Comparison of ENCODE assay signal across 8 cellular contexts in genomic region chr7:17706734-17707133, GRCh38.
A peak's percentile ranks its signal among the peaks of the same experiment; 100 is the strongest.
DNase-seq lines count a peak whose midpoint lies in the region; ATAC-seq, FAIRE-seq and TF ChIP-seq lines count a peak whose summit lies in the region.

No MANE protein-coding gene starts in this region.

- dilution Hi-C loops in endothelial cell of umbilical vein (cut with MboI; ENCODE audit: extremely low pct_ligation_motif_present, low sequenced_read_pairs), result no loop called here

- H3K27ac ChIP-seq in ACC112 (ENCODE audit: low read depth, low read length) (no peak overlapping the region), endothelial cell of umbilical vein (ENCODE audit: insufficient read depth, low read depth, low read length) (no peak overlapping the region), vagina (no peak overlapping the region)

- peak; percentile 76 for FAIRE-seq in endothelial cell of umbilical vein (lab: Jason Lieb, UNC)

- ATAC-seq in HG02623 (IDR thresholded peaks at IDR 0.05; ENCODE audit: unreplicated experiment), result peak; percentile 73

- POLR2A ChIA-PET in endothelial cell of umbilical vein (lab: Charles Lee), result no interaction called here

- intact Hi-C loops in endothelial cell of umbilical vein (cut with micrococcal nuclease), result loop anchor here (1.0 to 10.0 kb wide), 7 partner anchors 64 to 868 kb away; no protein-coding TSS in a partner anchor
- intact Hi-C loops in vagina (cut with DNase I), result no loop called here

- TF ChIP-seq POLR2A in endothelial cell of umbilical vein (IDR thresholded peaks at IDR 0.05; ENCODE audit: low read depth, low read length) (no peak), vagina (IDR thresholded peaks at IDR 0.05) (no peak)

- H3K9me3 ChIP-seq in endothelial cell of umbilical vein (replicated peaks; ENCODE audit: control insufficient read depth, insufficient read depth, low read length) (no peaks in the 10 kb centered on the region), vagina (no peaks in the 10 kb centered on the region)

- H3K79me2 ChIP-seq in ACC112 (ENCODE audit: control insufficient read depth, insufficient read depth, low read length, unreplicated experiment), result no peaks in the 10 kb centered on the region
- H3K79me2 ChIP-seq in endothelial cell of umbilical vein (ENCODE audit: control insufficient read depth, insufficient read depth, low read length), result no peaks in the 10 kb centered on the region

- no peak overlapping the region for H3K9ac ChIP-seq in endothelial cell of umbilical vein (replicated peaks; ENCODE audit: extremely low read depth, insufficient read depth, low read length)

- H2AFZ ChIP-seq in ACC112 (ENCODE audit: low read length, unreplicated experiment) (peak overlapping the region; percentile 67), endothelial cell of umbilical vein (ENCODE audit: low read depth, low read length) (no peak overlapping the region)

- H3K4me1 ChIP-seq in ACC112 (ENCODE audit: control insufficient read depth, insufficient read depth, low read length, unreplicated experiment) (peaks cover 5% of the 10 kb centered on the region), endothelial cell of umbilical vein (ENCODE audit: control insufficient read depth, extremely low read depth, insufficient read depth, low read length) (no peaks in the 10 kb centered on the region), vagina (no peaks in the 10 kb centered on the region)

- CTCF ChIA-PET in endothelial cell of umbilical vein (lab: Charles Lee), result interaction anchor here (0.7 to 2.2 kb wide), 29 partner anchors 8 to 864 kb away, joined by 3 to 66 read pairs (median 4); no protein-coding TSS in a partner anchor

- no TSS peak for BruUV-seq in endothelial cell of umbilical vein (replicated peaks; lab: Mats Ljungman, UMichigan)

- H3K4me3 ChIP-seq in ACC112 (ENCODE audit: low read depth, low read length), result no peak overlapping the region
- no peak overlapping the region for H3K4me3 ChIP-seq in GM12864 (ENCODE audit: low read depth, low read length)
- no peak overlapping the region for H3K4me3 ChIP-seq in endothelial cell of umbilical vein (replicated peaks in 1 of 3; ENCODE audit: insufficient read depth in 1 of 3, low read depth in 1 of 3, low read length in 3 of 3)
- no peak overlapping the region for H3K4me3 ChIP-seq in vagina

- H3K36me3 ChIP-seq in ACC112 (ENCODE audit: insufficient read depth, low read length) (peaks cover 2% of the 10 kb centered on the region; the same call in 1 of the 2 replicates), endothelial cell of umbilical vein (ENCODE audit: control insufficient read depth in 2 of 2, extremely low read depth in 1 of 2, insufficient read depth in 2 of 2, low read length in 2 of 2) (no peaks in the 10 kb centered on the region), vagina (no peaks in the 10 kb centered on the region)

- TF ChIP-seq CTCF in GM12864 (IDR thresholded peaks at IDR 0.05; ENCODE audit: low read depth, low read length, missing control alignments), result peak; percentile 71
- TF ChIP-seq CTCF in endothelial cell of umbilical vein (IDR thresholded peaks at IDR 0.05; ENCODE audit: extremely low read depth in 1 of 2, insufficient read depth in 1 of 2, low read depth in 1 of 2, low read length in 2 of 2), result peak; percentile 48 to 64
- TF ChIP-seq CTCF in vagina (IDR thresholded peaks at IDR 0.05), result peak; percentile 17 to 68 (median 46)

- H3K27me3 ChIP-seq in ACC112 (ENCODE audit: insufficient read depth, low read length) (no peaks in the 10 kb centered on the region), endothelial cell of umbilical vein (ENCODE audit: control insufficient read depth in 2 of 2, insufficient read depth in 2 of 2, low read length in 2 of 2) (peaks cover 3 to 6% of the 10 kb centered on the region in 2 experiments), vagina (no peaks in the 10 kb centered on the region)

- no peaks in the 10 kb centered on the region for H4K20me1 ChIP-seq in endothelial cell of umbilical vein (replicated peaks; ENCODE audit: control insufficient read depth, extremely low read depth, insufficient read depth, low read length)

- DNase-seq in GM12864 (ENCODE audit: low read depth) (peak; percentile 41), NCI-H1436 treated with DMSO at 0.1 percent for 48 hours (lab: John Stamatoyannopoulos, UW) (peak; percentile 9), T follicular helper cell (ENCODE audit: low read depth) (peak; percentile 10), endothelial cell of umbilical vein (ENCODE audit: low read depth, low spot score) (peak; percentile 74), midbrain (lab: John Stamatoyannopoulos, UW) (peak; percentile 54), vagina (ENCODE audit: extremely low spot score in 2 of 2) (no peak)

- H3K9me1 ChIP-seq in endothelial cell of umbilical vein (replicated peaks; ENCODE audit: control insufficient read depth, extremely low read depth, insufficient read depth, low read length), result no peaks in the 10 kb centered on the region

- H3K4me2 ChIP-seq in endothelial cell of umbilical vein (ENCODE audit: insufficient read depth, low read length), result no peak overlapping the region

TF ChIP-seq in endothelial cell of umbilical vein, 7 proteins besides CTCF, POLR2A, EP300 and RAD21:
- no peak for TF ChIP-seq JUN (IDR thresholded peaks at IDR 0.05; ENCODE audit: borderline replicate concordance, insufficient read depth, insufficient read length, low read depth)
- no peak for TF ChIP-seq MYC (IDR thresholded peaks at IDR 0.05; ENCODE audit: low read depth, low read length)
- TF ChIP-seq GATA2 (IDR thresholded peaks at IDR 0.05; ENCODE audit: insufficient read depth, insufficient read length, low read depth, low read length), result no peak
- TF ChIP-seq EZH2 (IDR thresholded peaks at IDR 0.05; ENCODE audit: borderline replicate concordance, low read depth, low read length, severe bottlenecking), result no peak
- no peak for TF ChIP-seq MAX (IDR thresholded peaks at IDR 0.05; ENCODE audit: insufficient read depth, insufficient read length)
- TF ChIP-seq FOS (IDR thresholded peaks at IDR 0.05; ENCODE audit: borderline replicate concordance, insufficient read depth, low read length), result no peak
- TF ChIP-seq POLR2AphosphoS5 (IDR thresholded peaks at IDR 0.05; ENCODE audit: insufficient read depth, low read depth, low read length), result no peak

Comparison
In these comparisons a context has a peak if more than half of its experiments do, and no peak if none do; other contexts are left out.
1. DNase-seq: peak in GM12864 (single experiment), NCI-H1436 treated with DMSO at 0.1 percent for 48 hours (single experiment), T follicular helper cell (single experiment), endothelial cell of umbilical vein (single experiment) and midbrain (single experiment); none in vagina (0 of 2).
2. Peak in every context shown above with its lines, with median percentiles within 50 percentile points of each other: CTCF ChIP-seq.